ENCODE assay signal across 26 cellular contexts in genomic region chr1:32396482-32396881, GRCh38. TPM values are rescaled to one million over a fixed set of nuclear protein-coding genes. Genes with fewer than 3 reads are reported as not detected.
"Had no signal": no experiment of that assay in that cellular context is flagged by ENCODE, and none has a peak within 500 bp of the region (broad histone marks: within the 10 kb centered on the region; RNA-seq: fewer than 3 reads in every experiment).

No MANE protein-coding gene starts in this region.

- H3K4me3 Mint-ChIP-seq: dendritic cell treated with granulocyte-macrophage colony-stimulating factor and Interleukin-4, amounts not matched to agents 40 ng/mL and 50 ng/mL, for 4 days had no signal

- H3K9ac ChIP-seq: parathyroid adenoma had no signal

- H3K27me3 ChIP-seq: colonic mucosa, esophagus squamous epithelium, tibial nerve, upper lobe of left lung had no signal

- H3K36me3 Mint-ChIP-seq: naive B cell had no signal

- DNase-seq: colonic mucosa; effector memory CD4-positive, alpha-beta T cell; erythroblast; esophagus squamous epithelium; kidney; mesenchymal stem cell; mucosa of descending colon; naive B cell; stimulated activated CD4-positive, alpha-beta T cell treated with anti-CD3 and anti-CD28 coated beads, Interleukin-12 subunit alpha, Interleukin-12 subunit beta, amount 100 ng/mL, for 4 hours; stimulated activated CD4-positive, alpha-beta T cell treated with anti-CD3 and anti-CD28 coated beads, Interleukin-1b, Interleukin-23, amount 100 ng/mL, for 48 hours; stimulated activated CD4-positive, alpha-beta T cell treated with anti-CD3 and anti-CD28 coated beads, Interleukin-4, amount 100 ng/mL, for 1 hour; stimulated activated CD8-positive, alpha-beta memory T cell treated with anti-CD3 and anti-CD28 coated beads, Interleukin-4, amount 100 ng/mL, for 48 hours; stimulated activated naive CD4-positive, alpha-beta T cell treated with Interleukin-2 at 50 U/mL for 16 hours; upper lobe of left lung had no signal

- H2AFZ ChIP-seq: parathyroid adenoma had no signal

- H3K27ac ChIP-seq: colonic mucosa, esophagus squamous epithelium, parathyroid adenoma, thoracic aorta, tibial nerve, upper lobe of left lung had no signal

- H3K27me3 Mint-ChIP-seq: central memory CD8-positive, alpha-beta T cell; dendritic cell treated with granulocyte-macrophage colony-stimulating factor and Interleukin-4, amounts not matched to agents 40 ng/mL and 50 ng/mL, for 4 days; progenitor cell of endocrine pancreas had no signal

- H3K36me3 ChIP-seq: colonic mucosa had no signal

- H3K4me3 ChIP-seq: colonic mucosa, esophagus squamous epithelium, mucosa of descending colon, smooth muscle cell, thoracic aorta, tibial nerve, upper lobe of left lung had no signal

- H3K9me3 ChIP-seq: colonic mucosa, esophagus squamous epithelium, mucosa of descending colon, thoracic aorta, tibial nerve, upper lobe of left lung had no signal

- ATAC-seq: left lobe of liver, mucosa of descending colon, sciatic nerve had no signal

- H3K4me2 ChIP-seq: smooth muscle cell had no signal

- H3K9me3 Mint-ChIP-seq: central memory CD8-positive, alpha-beta T cell; dendritic cell treated with granulocyte-macrophage colony-stimulating factor and Interleukin-4, amounts not matched to agents 40 ng/mL and 50 ng/mL, for 4 days; mesothelial cell of epicardium; naive B cell; neural crest cell had no signal

RNA-seq across cellular contexts. Expression of gene TSSK3, which starts 34.1 kb away (rescaled TPM):
- total RNA-seq: lung microvascular endothelial cell, smooth muscle cell had no signal
